In the genomic region with DNA sequence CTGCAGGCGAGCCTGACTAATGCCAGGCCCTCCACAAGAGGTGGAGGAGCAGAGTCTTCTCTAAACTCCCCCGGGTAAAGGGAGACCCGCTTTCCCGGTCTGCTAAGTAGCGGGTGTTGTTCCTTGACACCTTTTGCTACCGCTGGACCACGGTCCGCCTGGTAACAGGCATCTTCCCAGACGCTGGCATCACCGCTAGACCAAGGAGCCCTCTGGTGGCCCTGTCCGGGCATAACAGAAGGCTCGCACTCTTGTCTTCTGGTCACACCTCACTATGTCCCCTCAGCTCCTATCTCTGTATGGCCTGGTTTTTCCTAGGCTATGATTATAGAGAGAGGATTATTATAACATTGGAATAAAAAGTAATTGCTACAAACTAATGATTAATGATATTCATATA, we compare ENCODE assay signal across 10 cellular contexts. TPM values are rescaled to one million over a fixed set of nuclear protein-coding genes. Genes with fewer than 3 reads are reported as not detected.
DNase-seq lines count a peak whose midpoint lies in the region; ATAC-seq and TF ChIP-seq lines count a peak whose summit lies in the region.
"Not testable (repeated sequence)": the region's sequence is repeated elsewhere in the genome, so short reads cannot be mapped to it uniquely, and the experiment has no call there.
"Had no signal": no experiment of that assay in that cellular context is flagged by ENCODE, and none has a peak within 500 bp of the region (broad histone marks: within the 10 kb centered on the region; RNA-seq: fewer than 3 reads in every experiment).

No MANE protein-coding gene starts in this region.

- H3K27me3 Mint-ChIP-seq in GM23338 (ENCODE audit: insufficient read depth, low read depth, poor library complexity) (peaks cover 15% of the 10 kb centered on the region), memory B cell (peaks cover 13% of the 10 kb centered on the region)
- H3K27me3 Mint-ChIP-seq in activated CD8-positive, alpha-beta T cell treated with anti-CD3 and anti-CD28 coated beads, Interleukin-2, amount 10 ng/mL, durations not matched to agents 7 days and 5 days (ENCODE audit: low read depth) = not testable (repeated sequence)

- H3K27ac Mint-ChIP-seq in GM23338; activated CD8-positive, alpha-beta T cell treated with anti-CD3 and anti-CD28 coated beads, Interleukin-2, amount 10 ng/mL, durations not matched to agents 7 days and 5 days; memory B cell: not testable (repeated sequence)

- in situ Hi-C loops in Panc1 (cut with HindIII; ENCODE audit: low pct_unique_long_range_greater_than_20kb, low sequenced_read_pairs) = not testable (repeated sequence)

- not testable (repeated sequence) for ATAC-seq in GM23338; Panc1; activated CD8-positive, alpha-beta T cell treated with anti-CD3 and anti-CD28 coated beads, Interleukin-2, amount 10 ng/mL, durations not matched to agents 7 days and 5 days; body of pancreas; memory B cell (ENCODE audit: low read depth)

- H3K4me3 ChIP-seq in GM23338; Panc1 (ENCODE audit: low read depth in 2 of 2, low read length in 2 of 2); body of pancreas; fibroblast of the aortic adventitia (ENCODE audit: low read depth, low read length): not testable (repeated sequence)

- not testable (repeated sequence) for DNase-seq in AG09319 (ENCODE audit: extremely low read depth, low read depth); GM23338 (ENCODE audit: low spot score); Panc1 (ENCODE audit: low read depth, low spot score); fibroblast of the aortic adventitia (ENCODE audit: low read depth)
- DNase-seq in activated CD8-positive, alpha-beta T cell treated with anti-CD3 and anti-CD28 coated beads, Interleukin-2, amount 10 ng/mL, durations not matched to agents 7 days and 5 days = peak; percentile 32
- DNase-seq in body of pancreas = peak; percentile 26 to 58 (median 53)
- peak; percentile 31 to 33 for DNase-seq in memory B cell (ENCODE audit: low spot score in 2 of 2)
- DNase-seq in stimulated activated CD4-positive, alpha-beta T cell treated with anti-CD3 and anti-CD28 coated beads, Interleukin-1b, Interleukin-23, amount 100 ng/mL, for 48 hours = peak; percentile 30

- H3K4me1 ChIP-seq in GM23338 (ENCODE audit: insufficient read depth); Panc1 (ENCODE audit: control insufficient read depth, insufficient read depth, low read length); body of pancreas: not testable (repeated sequence)

- 23 to 47% methylated on average over 6 to 12 of the region's 12 CpGs for WGBS in body of pancreas, 2 donors

- H3K27ac ChIP-seq in GM23338 (ENCODE audit: low read depth); Panc1 (ENCODE audit: low read length); body of pancreas: not testable (repeated sequence)

- H3F3A ChIP-seq in GM23338 (replicated peaks; ENCODE audit: low read depth) = not testable (repeated sequence)

- not testable (repeated sequence) for H3K9me3 ChIP-seq in Panc1 (ENCODE audit: control insufficient read depth, insufficient read depth, low read depth, low read length); body of pancreas

- H3K36me3 Mint-ChIP-seq in GM23338 (ENCODE audit: low read depth); activated CD8-positive, alpha-beta T cell treated with anti-CD3 and anti-CD28 coated beads, Interleukin-2, amount 10 ng/mL, durations not matched to agents 7 days and 5 days (ENCODE audit: low read depth); memory B cell: not testable (repeated sequence)

- CTCF ChIA-PET in Panc1 (lab: Charles Lee) = not testable (repeated sequence)
- CTCF ChIA-PET in activated CD8-positive, alpha-beta T cell treated with anti-CD3 and anti-CD28 coated beads, Interleukin-2, amount 10 ng/mL, durations not matched to agents 7 days and 5 days (lab: Charles Lee) = interaction anchor here (1.9 kb wide), 1 partner anchor 42 kb away, joined by 5 read pairs; no protein-coding TSS in a partner anchor

- H2AFZ ChIP-seq in GM23338 = not testable (repeated sequence)

- H3K4me2 ChIP-seq in GM23338 = not testable (repeated sequence)

- not testable (repeated sequence) for H3K79me2 ChIP-seq in GM23338 (replicated peaks; ENCODE audit: insufficient read depth)

- intact Hi-C loops in Panc1 (cut with micrococcal nuclease; ENCODE audit: unreplicated experiment); body of pancreas (cut with DNase I): not testable (repeated sequence)

- H4K20me1 ChIP-seq in GM23338 (replicated peaks; ENCODE audit: insufficient read depth) = not testable (repeated sequence)

- H3K27me3 ChIP-seq in GM23338 (ENCODE audit: insufficient read depth); Panc1 (ENCODE audit: control insufficient read depth, insufficient read depth, low read length); body of pancreas: not testable (repeated sequence)

- not testable (repeated sequence) for TF ChIP-seq POLR2A in body of pancreas (IDR thresholded peaks at IDR 0.05)

- H3K4me1 Mint-ChIP-seq in GM23338; activated CD8-positive, alpha-beta T cell treated with anti-CD3 and anti-CD28 coated beads, Interleukin-2, amount 10 ng/mL, durations not matched to agents 7 days and 5 days (ENCODE audit: low read depth); memory B cell: not testable (repeated sequence)

- not testable (repeated sequence) for H3K9me3 Mint-ChIP-seq in GM23338; activated CD8-positive, alpha-beta T cell treated with anti-CD3 and anti-CD28 coated beads, Interleukin-2, amount 10 ng/mL, durations not matched to agents 7 days and 5 days (ENCODE audit: insufficient read depth); memory B cell

- TF ChIP-seq CTCF in AG09319 (IDR thresholded peaks at IDR 0.05; ENCODE audit: low read depth, low read length) = peak; percentile 22
- TF ChIP-seq CTCF in GM23338 (conservative IDR thresholded peaks at IDR 0.05; ENCODE audit: low read depth in 2 of 2) = peak; percentile 40 to 60
- peak; percentile 83 for TF ChIP-seq CTCF in Panc1 (IDR thresholded peaks at IDR 0.05)
- peak in 3 of 7 experiments; percentile 3 to 23 (median 10) for TF ChIP-seq CTCF in body of pancreas (IDR thresholded peaks at IDR 0.05)
- TF ChIP-seq CTCF in fibroblast of the aortic adventitia (IDR thresholded peaks at IDR 0.05; ENCODE audit: insufficient read depth, low read length) = peak; percentile 21

- POLR2A ChIA-PET in Panc1 (lab: Charles Lee) = interaction anchor here (0.6 kb wide), 1 partner anchor 9 kb away, joined by 3 read pairs; no protein-coding TSS in a partner anchor
- POLR2A ChIA-PET in activated CD8-positive, alpha-beta T cell treated with anti-CD3 and anti-CD28 coated beads, Interleukin-2, amount 10 ng/mL, durations not matched to agents 7 days and 5 days (lab: Charles Lee) = not testable (repeated sequence)

- not testable (repeated sequence) for H3K4me3 Mint-ChIP-seq in GM23338; activated CD8-positive, alpha-beta T cell treated with anti-CD3 and anti-CD28 coated beads, Interleukin-2, amount 10 ng/mL, durations not matched to agents 7 days and 5 days; memory B cell

- not testable (repeated sequence) for H3K9me2 ChIP-seq in GM23338 (ENCODE audit: insufficient read depth)

- not testable (repeated sequence) for BruUV-seq in Panc1 (replicated peaks; lab: Mats Ljungman, UMichigan)

- H3K36me3 ChIP-seq in GM23338 (ENCODE audit: insufficient read depth); Panc1 (ENCODE audit: control insufficient read depth, insufficient read depth, low read length); body of pancreas (replicated peaks in 1 of 2; ENCODE audit: insufficient read depth in 1 of 2, low read depth in 2 of 2): not testable (repeated sequence)

RNA-seq across cellular contexts. Expression of a gene that starts 12.6 kb away (rescaled TPM):
- 5.9 and 6.8 TPM in 2 replicates for total RNA-seq in GM23338 (2014; rRNA removed; shearing (Covaris generic))
- 2.0 and 2.3 TPM in 2 replicates for polyA plus RNA-seq in GM23338 (2016; fragmentation: Nextera tagmentation; extraction: Ambion mirVana)
- total RNA-seq in Panc1 (2021; ENCODE audit: unreplicated experiment) = not detected
- polyA plus RNA-seq in Panc1 (2012; ENCODE audit: insufficient read length) = 0.11 TPM
- total RNA-seq in activated CD8-positive, alpha-beta T cell treated with anti-CD3 and anti-CD28 coated beads, Interleukin-2, amount 10 ng/mL, durations not matched to agents 7 days and 5 days = not detected
- total RNA-seq in body of pancreas = not detected
- not detected in 2 replicates for total RNA-seq in fibroblast of the aortic adventitia (ENCODE audit: low replicate concordance)
- total RNA-seq: sigmoid colon, uterus had no signal
- polyA plus RNA-seq: sigmoid colon had no signal

RNA-seq across cellular contexts. Expression of a gene that starts 19.2 kb away (rescaled TPM):
- total RNA-seq in GM23338 (2014; rRNA removed; shearing (Covaris generic)) = 17.3 and 23.4 TPM in 2 replicates
- 16.2 and 17.7 TPM in 2 replicates for polyA plus RNA-seq in GM23338 (2016; fragmentation: Nextera tagmentation; extraction: Ambion mirVana)
- total RNA-seq in Panc1 (2021; ENCODE audit: unreplicated experiment) (4.9 TPM), body of pancreas (under 1 TPM; 0.66 to 0.78 TPM), fibroblast of the aortic adventitia (ENCODE audit: low replicate concordance) (2.9 and 4.5 TPM in 2 replicates)
- 3.8 TPM for polyA plus RNA-seq in Panc1 (2012; ENCODE audit: insufficient read length)
- total RNA-seq in activated CD8-positive, alpha-beta T cell treated with anti-CD3 and anti-CD28 coated beads, Interleukin-2, amount 10 ng/mL, durations not matched to agents 7 days and 5 days = under 1 TPM in 1 of 2 experiments, not detected in 1; 0.13 TPM
- total RNA-seq: sigmoid colon had no signal

RNA-seq across cellular contexts. Expression of a gene that starts 42.1 kb away (rescaled TPM):
- 5.2 and 7.8 TPM in 2 replicates for total RNA-seq in GM23338 (2014; rRNA removed; shearing (Covaris generic))
- polyA plus RNA-seq in GM23338 (2016; fragmentation: Nextera tagmentation; extraction: Ambion mirVana) = 4.3 and 4.7 TPM in 2 replicates
- total RNA-seq in Panc1 (2021; ENCODE audit: unreplicated experiment) = 12.0 TPM
- 10.0 TPM for polyA plus RNA-seq in Panc1 (2012; ENCODE audit: insufficient read length)
- not detected for total RNA-seq in activated CD8-positive, alpha-beta T cell treated with anti-CD3 and anti-CD28 coated beads, Interleukin-2, amount 10 ng/mL, durations not matched to agents 7 days and 5 days
- total RNA-seq in body of pancreas = under 1 TPM in 1 of 2 donors, not detected in 1; 0.26 TPM
- total RNA-seq in fibroblast of the aortic adventitia (ENCODE audit: low replicate concordance) = 0.49 TPM in 1 of 2 replicates, not detected in the other

RNA-seq across cellular contexts. Expression of a gene that starts 50.8 kb away (rescaled TPM):
- 58.6 and 68.0 TPM in 2 replicates for total RNA-seq in GM23338 (2014; rRNA removed; shearing (Covaris generic))
- 49.6 and 60.3 TPM in 2 replicates for polyA plus RNA-seq in GM23338 (2016; fragmentation: Nextera tagmentation; extraction: Ambion mirVana)
- 40.5 TPM for total RNA-seq in Panc1 (2021; ENCODE audit: unreplicated experiment)
- 40.6 TPM for polyA plus RNA-seq in Panc1 (2012; ENCODE audit: insufficient read length)
- 10 to 100 TPM; 50.7 to 52.4 TPM for total RNA-seq in activated CD8-positive, alpha-beta T cell treated with anti-CD3 and anti-CD28 coated beads, Interleukin-2, amount 10 ng/mL, durations not matched to agents 7 days and 5 days
- total RNA-seq in body of pancreas = 10 to 100 TPM; 10.2 to 20.2 TPM
- total RNA-seq in fibroblast of the aortic adventitia (ENCODE audit: low replicate concordance) = 53.7 and 54.3 TPM in 2 replicates
